Comparison of ENCODE assay signal across 1 cellular context in the genomic region with DNA sequence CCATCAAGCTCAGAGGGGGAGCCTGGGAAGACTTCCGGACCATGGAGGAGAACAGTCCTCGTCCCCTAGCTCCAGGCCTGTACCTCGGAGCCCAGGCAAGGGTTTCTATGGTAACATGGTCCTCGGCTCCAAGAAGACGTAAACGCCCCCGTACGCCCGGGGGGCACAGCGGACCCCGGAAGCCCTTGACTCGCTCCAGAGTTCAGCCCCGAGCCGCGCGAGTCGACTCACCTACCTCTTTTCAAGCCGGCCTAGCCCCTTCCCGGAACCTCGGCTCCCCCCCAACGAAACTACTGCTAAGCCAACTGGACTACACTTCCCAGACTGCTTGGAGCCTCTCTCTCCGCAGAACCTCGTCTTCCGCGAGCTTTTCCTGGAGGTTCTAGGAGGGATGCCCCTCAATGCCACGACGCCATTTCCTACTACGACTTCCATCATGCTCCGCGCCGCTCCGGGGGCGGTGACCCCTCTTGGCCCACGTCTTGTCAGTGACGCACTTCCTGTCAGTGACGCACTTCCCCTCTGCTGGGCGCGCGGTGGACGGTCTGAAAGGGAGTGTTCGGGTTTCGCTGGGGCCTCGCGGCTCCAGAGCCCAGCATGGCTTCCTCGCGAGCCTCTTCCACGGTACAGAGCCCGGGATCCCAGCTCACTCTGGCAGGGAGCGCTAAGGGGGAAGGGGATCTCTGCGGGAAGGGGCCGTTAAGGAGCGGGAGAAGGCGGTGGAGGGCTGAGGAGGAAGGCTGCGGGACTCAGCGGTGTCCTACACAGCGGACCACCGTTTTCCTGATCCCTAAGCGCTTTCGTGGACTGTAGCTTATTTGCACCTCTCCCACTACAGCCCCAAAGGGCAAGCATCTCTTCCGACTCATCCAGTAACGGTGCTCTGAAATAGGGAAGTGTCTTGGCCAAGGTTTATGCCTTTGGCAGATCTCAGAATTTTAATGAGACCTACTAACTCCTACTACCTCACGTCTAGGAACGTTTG.
TF ChIP-seq lines count a peak whose summit lies in the region.

A gene (minus strand): TSS at position 426 of the 985 bp plus-strand sequence. CDS start 3,065 bp downstream, outside the sequence.
A gene (plus strand): TSS at position 512 of the 985 bp plus-strand sequence. CDS start 86 bp downstream, at position 598.

TF ChIP-seq in HepG2, 621 proteins besides CTCF, POLR2A, EP300 and RAD21 (continued from another document and continues in another):
- TF ChIP-seq, protein P1, sequence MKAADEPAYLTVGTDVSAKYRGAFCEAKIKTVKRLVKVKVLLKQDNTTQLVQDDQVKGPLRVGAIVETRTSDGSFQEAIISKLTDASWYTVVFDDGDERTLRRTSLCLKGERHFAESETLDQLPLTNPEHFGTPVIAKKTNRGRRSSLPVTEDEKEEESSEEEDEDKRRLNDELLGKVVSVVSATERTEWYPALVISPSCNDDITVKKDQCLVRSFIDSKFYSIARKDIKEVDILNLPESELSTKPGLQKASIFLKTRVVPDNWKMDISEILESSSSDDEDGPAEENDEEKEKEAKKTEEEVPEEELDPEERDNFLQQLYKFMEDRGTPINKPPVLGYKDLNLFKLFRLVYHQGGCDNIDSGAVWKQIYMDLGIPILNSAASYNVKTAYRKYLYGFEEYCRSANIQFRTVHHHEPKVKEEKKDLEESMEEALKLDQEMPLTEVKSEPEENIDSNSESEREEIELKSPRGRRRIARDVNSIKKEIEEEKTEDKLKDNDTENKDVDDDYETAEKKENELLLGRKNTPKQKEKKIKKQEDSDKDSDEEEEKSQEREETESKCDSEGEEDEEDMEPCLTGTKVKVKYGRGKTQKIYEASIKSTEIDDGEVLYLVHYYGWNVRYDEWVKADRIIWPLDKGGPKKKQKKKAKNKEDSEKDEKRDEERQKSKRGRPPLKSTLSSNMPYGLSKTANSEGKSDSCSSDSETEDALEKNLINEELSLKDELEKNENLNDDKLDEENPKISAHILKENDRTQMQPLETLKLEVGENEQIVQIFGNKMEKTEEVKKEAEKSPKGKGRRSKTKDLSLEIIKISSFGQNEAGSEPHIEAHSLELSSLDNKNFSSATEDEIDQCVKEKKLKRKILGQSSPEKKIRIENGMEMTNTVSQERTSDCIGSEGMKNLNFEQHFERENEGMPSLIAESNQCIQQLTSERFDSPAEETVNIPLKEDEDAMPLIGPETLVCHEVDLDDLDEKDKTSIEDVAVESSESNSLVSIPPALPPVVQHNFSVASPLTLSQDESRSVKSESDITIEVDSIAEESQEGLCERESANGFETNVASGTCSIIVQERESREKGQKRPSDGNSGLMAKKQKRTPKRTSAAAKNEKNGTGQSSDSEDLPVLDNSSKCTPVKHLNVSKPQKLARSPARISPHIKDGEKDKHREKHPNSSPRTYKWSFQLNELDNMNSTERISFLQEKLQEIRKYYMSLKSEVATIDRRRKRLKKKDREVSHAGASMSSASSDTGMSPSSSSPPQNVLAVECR (CRISPR knock-in tag; IDR thresholded peaks at IDR 0.05; ENCODE audit: borderline replicate concordance): peak; percentile 96
- TF ChIP-seq SMC3 (IDR thresholded peaks at IDR 0.05; ENCODE audit: low read length): no peak
- TF ChIP-seq EHMT2 (IDR thresholded peaks at IDR 0.05; ENCODE audit: borderline replicate concordance, low read depth, low read length): no peak
- TF ChIP-seq, protein P2, sequence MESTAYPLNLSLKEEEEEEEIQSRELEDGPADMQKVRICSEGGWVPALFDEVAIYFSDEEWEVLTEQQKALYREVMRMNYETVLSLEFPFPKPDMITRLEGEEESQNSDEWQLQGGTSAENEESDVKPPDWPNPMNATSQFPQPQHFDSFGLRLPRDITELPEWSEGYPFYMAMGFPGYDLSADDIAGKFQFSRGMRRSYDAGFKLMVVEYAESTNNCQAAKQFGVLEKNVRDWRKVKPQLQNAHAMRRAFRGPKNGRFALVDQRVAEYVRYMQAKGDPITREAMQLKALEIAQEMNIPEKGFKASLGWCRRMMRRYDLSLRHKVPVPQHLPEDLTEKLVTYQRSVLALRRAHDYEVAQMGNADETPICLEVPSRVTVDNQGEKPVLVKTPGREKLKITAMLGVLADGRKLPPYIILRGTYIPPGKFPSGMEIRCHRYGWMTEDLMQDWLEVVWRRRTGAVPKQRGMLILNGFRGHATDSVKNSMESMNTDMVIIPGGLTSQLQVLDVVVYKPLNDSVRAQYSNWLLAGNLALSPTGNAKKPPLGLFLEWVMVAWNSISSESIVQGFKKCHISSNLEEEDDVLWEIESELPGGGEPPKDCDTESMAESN (CRISPR knock-in tag; conservative IDR thresholded peaks at IDR 0.05): peak; percentile 47; the same call in 1 of the 2 replicates
- TF ChIP-seq, protein P3, sequence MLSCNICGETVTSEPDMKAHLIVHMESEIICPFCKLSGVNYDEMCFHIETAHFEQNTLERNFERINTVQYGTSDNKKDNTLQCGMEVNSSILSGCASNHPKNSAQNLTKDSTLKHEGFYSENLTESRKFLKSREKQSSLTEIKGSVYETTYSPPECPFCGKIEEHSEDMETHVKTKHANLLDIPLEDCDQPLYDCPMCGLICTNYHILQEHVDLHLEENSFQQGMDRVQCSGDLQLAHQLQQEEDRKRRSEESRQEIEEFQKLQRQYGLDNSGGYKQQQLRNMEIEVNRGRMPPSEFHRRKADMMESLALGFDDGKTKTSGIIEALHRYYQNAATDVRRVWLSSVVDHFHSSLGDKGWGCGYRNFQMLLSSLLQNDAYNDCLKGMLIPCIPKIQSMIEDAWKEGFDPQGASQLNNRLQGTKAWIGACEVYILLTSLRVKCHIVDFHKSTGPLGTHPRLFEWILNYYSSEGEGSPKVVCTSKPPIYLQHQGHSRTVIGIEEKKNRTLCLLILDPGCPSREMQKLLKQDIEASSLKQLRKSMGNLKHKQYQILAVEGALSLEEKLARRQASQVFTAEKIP (CRISPR knock-in tag; IDR thresholded peaks at IDR 0.05; ENCODE audit: borderline replicate concordance): no peak
- TF ChIP-seq NFE2 (CRISPR knock-in tag; IDR thresholded peaks at IDR 0.05): no peak
- TF ChIP-seq, protein P4, sequence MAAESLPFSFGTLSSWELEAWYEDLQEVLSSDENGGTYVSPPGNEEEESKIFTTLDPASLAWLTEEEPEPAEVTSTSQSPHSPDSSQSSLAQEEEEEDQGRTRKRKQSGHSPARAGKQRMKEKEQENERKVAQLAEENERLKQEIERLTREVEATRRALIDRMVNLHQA (CRISPR knock-in tag; IDR thresholded peaks at IDR 0.05): no peak
- peak; percentile 95 for TF ChIP-seq POLR2AphosphoS5 (IDR thresholded peaks at IDR 0.05; ENCODE audit: low read depth, low read length)
- peak; percentile 78; the same call in 1 of the 2 replicates for TF ChIP-seq ZNF792 (CRISPR knock-in tag; IDR thresholded peaks at IDR 0.05)
- no peak for TF ChIP-seq ZNF296 (CRISPR knock-in tag; conservative IDR thresholded peaks at IDR 0.05)
- TF ChIP-seq ZNF777 (CRISPR knock-in tag; IDR thresholded peaks at IDR 0.05): peak; percentile 79
- no peak for TF ChIP-seq DPF2 (CRISPR knock-in tag; IDR thresholded peaks at IDR 0.05; ENCODE audit: borderline replicate concordance, low read depth)
- TF ChIP-seq, protein P5, sequence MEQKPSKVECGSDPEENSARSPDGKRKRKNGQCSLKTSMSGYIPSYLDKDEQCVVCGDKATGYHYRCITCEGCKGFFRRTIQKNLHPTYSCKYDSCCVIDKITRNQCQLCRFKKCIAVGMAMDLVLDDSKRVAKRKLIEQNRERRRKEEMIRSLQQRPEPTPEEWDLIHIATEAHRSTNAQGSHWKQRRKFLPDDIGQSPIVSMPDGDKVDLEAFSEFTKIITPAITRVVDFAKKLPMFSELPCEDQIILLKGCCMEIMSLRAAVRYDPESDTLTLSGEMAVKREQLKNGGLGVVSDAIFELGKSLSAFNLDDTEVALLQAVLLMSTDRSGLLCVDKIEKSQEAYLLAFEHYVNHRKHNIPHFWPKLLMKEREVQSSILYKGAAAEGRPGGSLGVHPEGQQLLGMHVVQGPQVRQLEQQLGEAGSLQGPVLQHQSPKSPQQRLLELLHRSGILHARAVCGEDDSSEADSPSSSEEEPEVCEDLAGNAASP (CRISPR knock-in tag; IDR thresholded peaks at IDR 0.05; ENCODE audit: borderline replicate concordance): peak; percentile 17; the same call in 1 of the 2 replicates
- TF ChIP-seq ZNF383 (CRISPR knock-in tag; IDR thresholded peaks at IDR 0.05; ENCODE audit: borderline replicate concordance): 0 out of 2 replicates have a peak, but pooled peaks have one; percentile 42
- no peak for TF ChIP-seq SMARCC2 (IDR thresholded peaks at IDR 0.05)
- TF ChIP-seq, protein P6, sequence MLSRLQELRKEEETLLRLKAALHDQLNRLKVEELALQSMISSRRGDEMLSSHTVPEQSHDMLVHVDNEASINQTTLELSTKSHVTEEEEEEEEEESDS (CRISPR knock-in tag; IDR thresholded peaks at IDR 0.05; ENCODE audit: borderline replicate concordance): no peak
- TF ChIP-seq, protein P7, sequence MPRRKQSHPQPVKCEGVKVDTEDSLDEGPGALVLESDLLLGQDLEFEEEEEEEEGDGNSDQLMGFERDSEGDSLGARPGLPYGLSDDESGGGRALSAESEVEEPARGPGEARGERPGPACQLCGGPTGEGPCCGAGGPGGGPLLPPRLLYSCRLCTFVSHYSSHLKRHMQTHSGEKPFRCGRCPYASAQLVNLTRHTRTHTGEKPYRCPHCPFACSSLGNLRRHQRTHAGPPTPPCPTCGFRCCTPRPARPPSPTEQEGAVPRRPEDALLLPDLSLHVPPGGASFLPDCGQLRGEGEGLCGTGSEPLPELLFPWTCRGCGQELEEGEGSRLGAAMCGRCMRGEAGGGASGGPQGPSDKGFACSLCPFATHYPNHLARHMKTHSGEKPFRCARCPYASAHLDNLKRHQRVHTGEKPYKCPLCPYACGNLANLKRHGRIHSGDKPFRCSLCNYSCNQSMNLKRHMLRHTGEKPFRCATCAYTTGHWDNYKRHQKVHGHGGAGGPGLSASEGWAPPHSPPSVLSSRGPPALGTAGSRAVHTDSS (CRISPR knock-in tag; conservative IDR thresholded peaks at IDR 0.05): no peak
- TF ChIP-seq SETDB1 (CRISPR knock-in tag; IDR thresholded peaks at IDR 0.05; ENCODE audit: borderline replicate concordance): no peak
- no peak for TF ChIP-seq ZNF367 (CRISPR knock-in tag; IDR thresholded peaks at IDR 0.05; ENCODE audit: borderline replicate concordance)
- TF ChIP-seq YY1 (IDR thresholded peaks at IDR 0.05; ENCODE audit: insufficient read depth, insufficient replicate concordance, low read depth, low read length): peak; percentile 86
- TF ChIP-seq FOSL1 (CRISPR knock-in tag; IDR thresholded peaks at IDR 0.05; ENCODE audit: borderline replicate concordance): no peak
- TF ChIP-seq ZNF891 (CRISPR knock-in tag; IDR thresholded peaks at IDR 0.05): no peak; the same call in 1 of the 2 replicates
- TF ChIP-seq MYNN (CRISPR knock-in tag; IDR thresholded peaks at IDR 0.05; ENCODE audit: low read depth): peak; percentile 44; the same call in 1 of the 2 replicates
- TF ChIP-seq, protein P8, sequence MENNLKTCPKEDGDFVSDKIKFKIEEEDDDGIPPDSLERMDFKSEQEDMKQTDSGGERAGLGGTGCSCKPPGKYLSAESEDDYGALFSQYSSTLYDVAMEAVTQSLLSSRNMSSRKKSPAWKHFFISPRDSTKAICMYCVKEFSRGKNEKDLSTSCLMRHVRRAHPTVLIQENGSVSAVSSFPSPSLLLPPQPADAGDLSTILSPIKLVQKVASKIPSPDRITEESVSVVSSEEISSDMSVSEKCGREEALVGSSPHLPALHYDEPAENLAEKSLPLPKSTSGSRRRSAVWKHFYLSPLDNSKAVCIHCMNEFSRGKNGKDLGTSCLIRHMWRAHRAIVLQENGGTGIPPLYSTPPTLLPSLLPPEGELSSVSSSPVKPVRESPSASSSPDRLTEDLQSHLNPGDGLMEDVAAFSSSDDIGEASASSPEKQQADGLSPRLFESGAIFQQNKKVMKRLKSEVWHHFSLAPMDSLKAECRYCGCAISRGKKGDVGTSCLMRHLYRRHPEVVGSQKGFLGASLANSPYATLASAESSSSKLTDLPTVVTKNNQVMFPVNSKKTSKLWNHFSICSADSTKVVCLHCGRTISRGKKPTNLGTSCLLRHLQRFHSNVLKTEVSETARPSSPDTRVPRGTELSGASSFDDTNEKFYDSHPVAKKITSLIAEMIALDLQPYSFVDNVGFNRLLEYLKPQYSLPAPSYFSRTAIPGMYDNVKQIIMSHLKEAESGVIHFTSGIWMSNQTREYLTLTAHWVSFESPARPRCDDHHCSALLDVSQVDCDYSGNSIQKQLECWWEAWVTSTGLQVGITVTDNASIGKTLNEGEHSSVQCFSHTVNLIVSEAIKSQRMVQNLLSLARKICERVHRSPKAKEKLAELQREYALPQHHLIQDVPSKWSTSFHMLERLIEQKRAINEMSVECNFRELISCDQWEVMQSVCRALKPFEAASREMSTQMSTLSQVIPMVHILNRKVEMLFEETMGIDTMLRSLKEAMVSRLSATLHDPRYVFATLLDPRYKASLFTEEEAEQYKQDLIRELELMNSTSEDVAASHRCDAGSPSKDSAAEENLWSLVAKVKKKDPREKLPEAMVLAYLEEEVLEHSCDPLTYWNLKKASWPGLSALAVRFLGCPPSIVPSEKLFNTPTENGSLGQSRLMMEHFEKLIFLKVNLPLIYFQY (CRISPR knock-in tag; IDR thresholded peaks at IDR 0.05; ENCODE audit: borderline replicate concordance): peak; percentile 34; the same call in 1 of the 2 replicates
- no peak for TF ChIP-seq ZNF75D (CRISPR knock-in tag; IDR thresholded peaks at IDR 0.05; ENCODE audit: borderline replicate concordance)
- no peak for TF ChIP-seq SNRNP70 (IDR thresholded peaks at IDR 0.05; ENCODE audit: low read depth, low read length)
- TF ChIP-seq ZNF20 (CRISPR knock-in tag; IDR thresholded peaks at IDR 0.05): no peak
- TF ChIP-seq, protein P9, sequence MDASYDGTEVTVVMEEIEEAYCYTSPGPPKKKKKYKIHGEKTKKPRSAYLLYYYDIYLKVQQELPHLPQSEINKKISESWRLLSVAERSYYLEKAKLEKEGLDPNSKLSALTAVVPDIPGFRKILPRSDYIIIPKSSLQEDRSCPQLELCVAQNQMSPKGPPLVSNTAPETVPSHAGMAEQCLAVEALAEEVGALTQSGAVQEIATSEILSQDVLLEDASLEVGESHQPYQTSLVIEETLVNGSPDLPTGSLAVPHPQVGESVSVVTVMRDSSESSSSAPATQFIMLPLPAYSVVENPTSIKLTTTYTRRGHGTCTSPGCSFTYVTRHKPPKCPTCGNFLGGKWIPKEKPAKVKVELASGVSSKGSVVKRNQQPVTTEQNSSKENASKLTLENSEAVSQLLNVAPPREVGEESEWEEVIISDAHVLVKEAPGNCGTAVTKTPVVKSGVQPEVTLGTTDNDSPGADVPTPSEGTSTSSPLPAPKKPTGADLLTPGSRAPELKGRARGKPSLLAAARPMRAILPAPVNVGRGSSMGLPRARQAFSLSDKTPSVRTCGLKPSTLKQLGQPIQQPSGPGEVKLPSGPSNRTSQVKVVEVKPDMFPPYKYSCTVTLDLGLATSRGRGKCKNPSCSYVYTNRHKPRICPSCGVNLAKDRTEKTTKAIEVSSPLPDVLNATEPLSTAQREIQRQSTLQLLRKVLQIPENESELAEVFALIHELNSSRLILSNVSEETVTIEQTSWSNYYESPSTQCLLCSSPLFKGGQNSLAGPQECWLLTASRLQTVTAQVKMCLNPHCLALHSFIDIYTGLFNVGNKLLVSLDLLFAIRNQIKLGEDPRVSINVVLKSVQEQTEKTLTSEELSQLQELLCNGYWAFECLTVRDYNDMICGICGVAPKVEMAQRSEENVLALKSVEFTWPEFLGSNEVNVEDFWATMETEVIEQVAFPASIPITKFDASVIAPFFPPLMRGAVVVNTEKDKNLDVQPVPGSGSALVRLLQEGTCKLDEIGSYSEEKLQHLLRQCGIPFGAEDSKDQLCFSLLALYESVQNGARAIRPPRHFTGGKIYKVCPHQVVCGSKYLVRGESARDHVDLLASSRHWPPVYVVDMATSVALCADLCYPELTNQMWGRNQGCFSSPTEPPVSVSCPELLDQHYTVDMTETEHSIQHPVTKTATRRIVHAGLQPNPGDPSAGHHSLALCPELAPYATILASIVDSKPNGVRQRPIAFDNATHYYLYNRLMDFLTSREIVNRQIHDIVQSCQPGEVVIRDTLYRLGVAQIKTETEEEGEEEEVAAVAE (CRISPR knock-in tag; IDR thresholded peaks at IDR 0.05; ENCODE audit: borderline replicate concordance): peak; percentile 76; the same call in 1 of the 2 replicates
- peak; percentile 77; the same call in 1 of the 2 replicates for TF ChIP-seq SRY (CRISPR knock-in tag; IDR thresholded peaks at IDR 0.05)
- TF ChIP-seq ZC3H13 (CRISPR knock-in tag; IDR thresholded peaks at IDR 0.05): 0 out of 2 replicates have a peak, but pooled peaks have one; percentile 48
- TF ChIP-seq HCFC1 (IDR thresholded peaks at IDR 0.05; ENCODE audit: low read depth, low read length): peak; percentile 87
